Comparison of ENCODE assay signal across 23 cellular contexts in the genomic region with DNA sequence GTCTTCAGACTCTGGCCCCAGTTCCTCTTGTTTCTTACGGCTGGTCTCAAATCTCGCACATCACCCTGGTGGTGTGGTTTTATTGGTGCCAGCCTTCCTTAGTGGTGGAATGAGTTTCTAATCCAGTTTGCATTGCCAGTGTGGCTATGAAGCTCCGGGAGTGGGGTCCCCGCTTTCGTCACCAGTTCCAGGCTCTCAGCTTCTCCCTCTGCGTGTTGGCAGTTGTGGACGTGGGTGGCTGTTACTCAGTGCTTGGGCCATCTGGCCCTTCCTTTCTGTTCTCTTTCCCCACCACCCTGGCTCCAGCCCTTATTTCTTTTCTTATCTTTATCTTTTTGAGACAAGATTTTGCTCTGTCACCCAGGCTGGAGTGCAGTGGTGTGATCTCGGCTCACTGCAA. TPM values are rescaled to one million over a fixed set of nuclear protein-coding genes. Genes with fewer than 3 reads are reported as not detected.
"Had no signal": no experiment of that assay in that cellular context is flagged by ENCODE, and none has a peak within 500 bp of the region (broad histone marks: within the 10 kb centered on the region; RNA-seq: fewer than 3 reads in every experiment).

No MANE protein-coding gene starts in this region.

- DNase-seq: activated CD4-positive, alpha-beta memory T cell treated with anti-CD3 and anti-CD28 coated beads for 36 hours; activated CD4-positive, alpha-beta T cell treated with anti-CD3 and anti-CD28 coated beads, Interleukin-2, amount 10 ng/mL, durations not matched to agents 7 days and 5 days; activated CD4-positive, CD25-positive, alpha-beta regulatory T cell; activated CD8-positive, alpha-beta memory T cell treated with anti-CD3 and anti-CD28 coated beads, Interleukin-2, amount 50 U/mL, for 4 hours; activated gamma-delta T cell treated with Interleukin-2 at 50 U/mL for 16 hours; activated naive CD4-positive, alpha-beta T cell treated with anti-CD3 and anti-CD28 coated beads, Interleukin-2, amount 10 ng/mL, durations not matched to agents 7 days and 5 days; activated naive CD8-positive, alpha-beta T cell treated with anti-CD3 and anti-CD28 coated beads for 36 hours; activated T-cell treated with anti-CD3 and anti-CD28 coated beads, Interleukin-2, amount 50 U/mL, for 72 hours; brain microvascular endothelial cell; Karpas-422; NCI-H1048; NCI-H1930; NCI-H226; NCI-H526 treated with DMSO at 0.1 percent for 48 hours; NCI-H82; SIG-M5; T-cell; T-helper 2 cell; T1000 had no signal

- H3K36me3 Mint-ChIP-seq: activated CD4-positive, alpha-beta memory T cell treated with anti-CD3 and anti-CD28 coated beads for 36 hours; activated naive CD4-positive, alpha-beta T cell treated with anti-CD3 and anti-CD28 coated beads, Interleukin-2, amount 10 ng/mL, durations not matched to agents 7 days and 5 days; activated naive CD8-positive, alpha-beta T cell treated with anti-CD3 and anti-CD28 coated beads for 36 hours; T-cell had no signal

- H3K4me3 ChIP-seq: cardiac muscle cell had no signal

- H3K36me3 ChIP-seq: brain microvascular endothelial cell, cardiac muscle cell had no signal

- H3K27ac Mint-ChIP-seq: activated CD4-positive, alpha-beta memory T cell treated with anti-CD3 and anti-CD28 coated beads for 36 hours; activated CD4-positive, alpha-beta T cell treated with anti-CD3 and anti-CD28 coated beads, Interleukin-2, amount 10 ng/mL, durations not matched to agents 7 days and 5 days; activated naive CD4-positive, alpha-beta T cell treated with anti-CD3 and anti-CD28 coated beads, Interleukin-2, amount 10 ng/mL, durations not matched to agents 7 days and 5 days; activated naive CD8-positive, alpha-beta T cell treated with anti-CD3 and anti-CD28 coated beads for 36 hours; activated T-cell treated with anti-CD3 and anti-CD28 coated beads, Interleukin-2, amount 50 U/mL, for 72 hours; activated T-helper 2 cell treated with anti-CD3 and anti-CD28 coated beads, Interferon-gamma antibody, Interleukin-2, Interleukin-4, amounts not matched to agents 10 μg/mL and 5 μg/mL and 100 μg/mL, durations not matched to agents 14 hours and 24 hours and 36 hours; T-cell had no signal

- H3K9me3 Mint-ChIP-seq: activated CD4-positive, alpha-beta T cell treated with anti-CD3 and anti-CD28 coated beads, Interleukin-2, amount 10 ng/mL, durations not matched to agents 7 days and 5 days; activated naive CD4-positive, alpha-beta T cell treated with anti-CD3 and anti-CD28 coated beads, Interleukin-2, amount 10 ng/mL, durations not matched to agents 7 days and 5 days; activated naive CD8-positive, alpha-beta T cell treated with anti-CD3 and anti-CD28 coated beads for 36 hours; activated T-helper 2 cell treated with anti-CD3 and anti-CD28 coated beads, Interferon-gamma antibody, Interleukin-2, Interleukin-4, amounts not matched to agents 10 μg/mL and 5 μg/mL and 100 μg/mL, durations not matched to agents 14 hours and 24 hours and 36 hours had no signal

- H3K4me1 Mint-ChIP-seq: activated CD4-positive, alpha-beta T cell treated with anti-CD3 and anti-CD28 coated beads, Interleukin-2, amount 10 ng/mL, durations not matched to agents 7 days and 5 days; activated naive CD4-positive, alpha-beta T cell treated with anti-CD3 and anti-CD28 coated beads, Interleukin-2, amount 10 ng/mL, durations not matched to agents 7 days and 5 days; activated naive CD8-positive, alpha-beta T cell treated with anti-CD3 and anti-CD28 coated beads for 36 hours; T-cell had no signal

- H3K27me3 ChIP-seq: cardiac muscle cell had no signal

- H3K27ac ChIP-seq: brain microvascular endothelial cell, VCaP had no signal

- H3K4me3 Mint-ChIP-seq: activated CD4-positive, alpha-beta memory T cell treated with anti-CD3 and anti-CD28 coated beads for 36 hours; activated CD4-positive, alpha-beta T cell treated with anti-CD3 and anti-CD28 coated beads, Interleukin-2, amount 10 ng/mL, durations not matched to agents 7 days and 5 days; activated naive CD4-positive, alpha-beta T cell treated with anti-CD3 and anti-CD28 coated beads, Interleukin-2, amount 10 ng/mL, durations not matched to agents 7 days and 5 days; activated naive CD8-positive, alpha-beta T cell treated with anti-CD3 and anti-CD28 coated beads for 36 hours; activated T-cell treated with anti-CD3 and anti-CD28 coated beads, Interleukin-2, amount 50 U/mL, for 72 hours; T-cell had no signal

RNA-seq across cellular contexts. Expression of a gene that starts 30.1 kb away (rescaled TPM):
- total RNA-seq: OCI-LY7 had no signal
